ENCODE assay signal across 13 cellular contexts in the genomic region with DNA sequence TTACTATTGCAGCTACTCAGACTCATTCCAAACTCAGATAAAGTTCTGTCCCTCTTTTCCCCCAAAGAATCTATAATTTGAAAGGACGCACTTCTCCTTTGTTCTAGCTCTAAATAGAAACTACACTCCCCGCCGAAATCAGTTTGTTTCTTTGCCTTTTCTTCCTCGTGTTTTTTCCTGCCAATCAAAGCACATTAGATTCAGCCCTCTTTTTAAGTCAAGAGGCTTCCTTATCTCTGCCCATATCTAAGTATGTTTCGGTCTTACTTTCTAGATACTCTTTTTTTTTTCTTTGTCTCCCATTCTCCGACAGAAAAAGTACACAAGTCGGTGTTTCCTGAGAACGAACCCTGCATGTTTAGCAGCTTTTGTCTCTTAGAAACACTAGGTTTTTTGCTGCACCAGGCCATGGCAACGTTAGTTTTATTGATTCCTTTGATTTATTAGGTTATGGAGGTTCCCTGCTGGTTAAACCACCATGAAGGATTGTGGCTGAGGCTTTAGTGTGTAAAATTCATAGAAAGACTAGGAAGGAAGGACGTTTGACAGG. TPM values are rescaled to one million over a fixed set of nuclear protein-coding genes. Genes with fewer than 3 reads are reported as not detected.
DNase-seq lines count a peak whose midpoint lies in the region; ATAC-seq, FAIRE-seq and TF ChIP-seq lines count a peak whose summit lies in the region.
"Had no signal": no experiment of that assay in that cellular context is flagged by ENCODE, and none has a peak within 500 bp of the region (broad histone marks: within the 10 kb centered on the region; RNA-seq: fewer than 3 reads in every experiment).

No MANE protein-coding gene starts in this region.

- H4K5ac ChIP-seq in H9 (ENCODE audit: insufficient read length, low read depth, low read length), result no peak overlapping the region

- intact Hi-C loops in GM12878 (cut with micrococcal nuclease; ENCODE audit: unreplicated experiment), result no loop called here
- intact Hi-C loops in spleen (cut with DNase I; ENCODE audit: low total_unique reads), result no loop called here

- H3K4me3 Mint-ChIP-seq in activated T-cell treated with anti-CD3 and anti-CD28 coated beads, Interleukin-2, amount 50 U/mL, for 4 hours, result no peak overlapping the region
- H3K4me3 Mint-ChIP-seq in activated T-cell treated with anti-CD3 and anti-CD28 coated beads, Interleukin-2, amount 50 U/mL, for 24 hours, result no peak overlapping the region
- H3K4me3 Mint-ChIP-seq in H9, result no peak overlapping the region

- BruUV-seq in GM12878 (replicated peaks; lab: Mats Ljungman, UMichigan), result no TSS peak

- H2BK15ac ChIP-seq in H9 (ENCODE audit: low read depth, low read length), result no peak overlapping the region

- no peak for TF ChIP-seq EP300 in GM12878 (IDR thresholded peaks at IDR 0.05; ENCODE audit: borderline replicate concordance in 1 of 2, control insufficient read depth in 1 of 2, low read depth in 2 of 2, low read length in 2 of 2)
- TF ChIP-seq EP300 in suprapubic skin (IDR thresholded peaks at IDR 0.05), result no peak

- H4K20me1 ChIP-seq in GM12878 (ENCODE audit: control insufficient read depth, insufficient read depth) (no peaks in the 10 kb centered on the region), H9 (ENCODE audit: control insufficient read depth, insufficient read depth, insufficient read length) (no peaks in the 10 kb centered on the region)

- ATAC-seq in activated T-cell treated with anti-CD3 and anti-CD28 coated beads, Interleukin-2, amount 50 U/mL, for 4 hours, result peak; percentile 30 to 33
- ATAC-seq in HG02870 (IDR thresholded peaks at IDR 0.05; ENCODE audit: unreplicated experiment) (peak; percentile 10), GM12878 (no peak)

- RAD21 ChIA-PET in GM12878 (lab: Charles Lee; ENCODE audit: unreplicated experiment), result interaction anchor here (1.1 to 1.6 kb wide), 4 partner anchors 11 to 113 kb away, joined by 3 to 7 read pairs (median 5); no protein-coding TSS in a partner anchor

- in situ Hi-C loops in GM12878 (cut with MboI), result no loop called here

- H4K91ac ChIP-seq in H9 (ENCODE audit: insufficient read length, low read depth, low read length), result no peak overlapping the region

- H3K4me1 Mint-ChIP-seq in activated T-cell treated with anti-CD3 and anti-CD28 coated beads, Interleukin-2, amount 50 U/mL, for 4 hours (ENCODE audit: low read depth), result peaks cover 17% of the 10 kb centered on the region
- peaks cover 36% of the 10 kb centered on the region for H3K4me1 Mint-ChIP-seq in activated T-cell treated with anti-CD3 and anti-CD28 coated beads, Interleukin-2, amount 50 U/mL, for 24 hours (ENCODE audit: low read depth)
- no peaks in the 10 kb centered on the region for H3K4me1 Mint-ChIP-seq in H9

- no peak overlapping the region for H4K8ac ChIP-seq in H9 (replicated peaks; ENCODE audit: insufficient read length, low read depth, low read length)

- no peak overlapping the region for H3K4ac ChIP-seq in H9 (ENCODE audit: low read depth, low read length)

- no peaks in the 10 kb centered on the region; the same call in 2 of the 3 replicates for H3K9me3 ChIP-seq in GM12878 (replicated peaks; ENCODE audit: control insufficient read depth, insufficient read depth, low read length)
- H3K9me3 ChIP-seq in spleen, result peaks cover 0 to 7% (median 0%) of the 10 kb centered on the region in 8 donors
- H3K9me3 ChIP-seq in suprapubic skin, result no peaks in the 10 kb centered on the region
- no peaks in the 10 kb centered on the region for H3K9me3 ChIP-seq in H9 (ENCODE audit: control insufficient read depth, low read depth, low read length)

- H2BK20ac ChIP-seq in H9 (ENCODE audit: low read depth, low read length, poor library complexity, severe bottlenecking), result no peak overlapping the region

- no peaks in the 10 kb centered on the region for H3K79me2 ChIP-seq in GM12878 (ENCODE audit: control insufficient read depth, insufficient read depth, low read length)
- H3K79me2 ChIP-seq in H9 (ENCODE audit: insufficient read depth, low read length), result no peaks in the 10 kb centered on the region

- H3K79me1 ChIP-seq in H9 (ENCODE audit: insufficient read depth, low read depth, low read length, poor library complexity, severe bottlenecking), result no peaks in the 10 kb centered on the region

- H3K56ac ChIP-seq in H9 (ENCODE audit: insufficient read length, low read depth, low read length), result no peak overlapping the region

- H3K36me3 ChIP-seq in GM12878 (ENCODE audit: control insufficient read depth in 2 of 2, insufficient read depth in 2 of 2, low read length in 1 of 2) (no peaks in the 10 kb centered on the region), spleen (no peaks in the 10 kb centered on the region), suprapubic skin (no peaks in the 10 kb centered on the region)
- H3K36me3 ChIP-seq: brain microvascular endothelial cell had no signal

- no peak overlapping the region for H3K18ac ChIP-seq in H9 (ENCODE audit: insufficient read length, low read depth, low read length)

- H3K9me3 Mint-ChIP-seq in activated T-cell treated with anti-CD3 and anti-CD28 coated beads, Interleukin-2, amount 50 U/mL, for 4 hours, result peaks cover 4% of the 10 kb centered on the region
- H3K9me3 Mint-ChIP-seq in activated T-cell treated with anti-CD3 and anti-CD28 coated beads, Interleukin-2, amount 50 U/mL, for 24 hours, result peaks cover 3% of the 10 kb centered on the region
- 0 out of 5 replicates have a peak, but pooled peaks cover 0 to 3% of the 10 kb centered on the region in 2 experiments for H3K9me3 Mint-ChIP-seq in H9

- no peak for DNase-seq in activated T-cell treated with anti-CD3 and anti-CD28 coated beads, Interleukin-2, amount 50 U/mL, for 4 hours
- DNase-seq in activated T-cell treated with anti-CD3 and anti-CD28 coated beads, Interleukin-2, amount 50 U/mL, for 24 hours, result no peak
- DNase-seq in GM12878 (ENCODE audit: low read depth, low spot score) (no peak), spleen (no peak), NCI-H2081 (lab: John Stamatoyannopoulos, UW) (no peak), suprapubic skin (ENCODE audit: low spot score in 2 of 2) (no peak), H9 (no peak)
- DNase-seq: brain microvascular endothelial cell, KBM-7, NCI-H345 had no signal

- H2BK120ac ChIP-seq in H9 (ENCODE audit: low read depth, low read length, poor library complexity, severe bottlenecking), result no peak overlapping the region

- no peak overlapping the region for H3K14ac ChIP-seq in H9 (ENCODE audit: insufficient read depth, low read length)

- TF ChIP-seq RAD21 in GM12878 (IDR thresholded peaks at IDR 0.05; ENCODE audit: insufficient read depth, low read depth, low read length), result no peak

- POLR2A ChIA-PET in GM12878 (lab: Charles Lee), result interaction anchor here (0.5 to 1.2 kb wide), 2 partner anchors 39 to 1159 kb away, joined by 4 to 5 read pairs; a partner anchor contains a TSS

- no peak for TF ChIP-seq CTCF in GM12878 (IDR thresholded peaks at IDR 0.05 in 2 of 3, conservative IDR thresholded peaks at IDR 0.05 in 1 of 3; ENCODE audit: control insufficient read depth in 2 of 3, extremely low read depth in 1 of 3, insufficient read depth in 1 of 3, low read depth in 3 of 3, low read length in 3 of 3)
- TF ChIP-seq CTCF in spleen (IDR thresholded peaks at IDR 0.05 in 8 of 11, conservative IDR thresholded peaks at IDR 0.05 in 3 of 11), result no peak
- TF ChIP-seq CTCF in suprapubic skin (IDR thresholded peaks at IDR 0.05), result no peak
- TF ChIP-seq CTCF in H9 (conservative IDR thresholded peaks at IDR 0.05), result no peak

- no peak overlapping the region for H3K27ac Mint-ChIP-seq in activated T-cell treated with anti-CD3 and anti-CD28 coated beads, Interleukin-2, amount 50 U/mL, for 24 hours
- H3K27ac Mint-ChIP-seq in H9, result no peak overlapping the region
- H3K27ac Mint-ChIP-seq: activated naive CD4-positive, alpha-beta T cell treated with anti-CD3 and anti-CD28 coated beads for 36 hours had no signal

- SMC1A ChIA-PET in GM12878 (lab: Charles Lee; ENCODE audit: uncharacterized antibody, unreplicated experiment), result interaction anchor here (0.8 to 2.4 kb wide), 14 partner anchors 13 to 115 kb away, joined by 3 to 19 read pairs (median 4); no protein-coding TSS in a partner anchor

- H3K27me3 ChIP-seq in GM12878 (replicated peaks in 1 of 2; ENCODE audit: control insufficient read depth in 2 of 2, insufficient read depth in 2 of 2, low read length in 1 of 2), result no peaks in the 10 kb centered on the region
- no peaks in the 10 kb centered on the region for H3K27me3 ChIP-seq in spleen (replicated peaks in 1 of 7)
- H3K27me3 ChIP-seq in suprapubic skin, result no peaks in the 10 kb centered on the region
- no peaks in the 10 kb centered on the region for H3K27me3 ChIP-seq in H9 (ENCODE audit: insufficient read depth, low read length)
- H3K27me3 ChIP-seq: brain microvascular endothelial cell had no signal

- H3K4me1 ChIP-seq in GM12878 (ENCODE audit: control insufficient read depth, insufficient read depth, low read length) (peaks cover 36% of the 10 kb centered on the region), spleen (peaks cover 9 to 55% (median 25%) of the 10 kb centered on the region in 6 donors), suprapubic skin (no peaks in the 10 kb centered on the region), H9 (ENCODE audit: insufficient read depth, low read length) (no peaks in the 10 kb centered on the region)

- H3K4me3 ChIP-seq in GM12878, result no peak overlapping the region
- peak overlapping the region in 7 of 8 donors; percentile 16 to 61 (median 18) for H3K4me3 ChIP-seq in spleen
- no peak overlapping the region for H3K4me3 ChIP-seq in suprapubic skin

- no peaks in the 10 kb centered on the region for H3K23me2 ChIP-seq in H9 (ENCODE audit: insufficient read length, low read depth, low read length, poor library complexity, severe bottlenecking)

- no peak for TF ChIP-seq POLR2A in GM12878 (IDR thresholded peaks at IDR 0.05; ENCODE audit: low read depth, low read length)
- TF ChIP-seq POLR2A in spleen (IDR thresholded peaks at IDR 0.05), result no peak
- TF ChIP-seq POLR2A in suprapubic skin (IDR thresholded peaks at IDR 0.05), result no peak

- H3K27ac ChIP-seq in GM12878 (ENCODE audit: control insufficient read depth, insufficient read depth) (peak overlapping the region; percentile 53; the same call in 1 of the 2 replicates), spleen (peak overlapping the region; percentile 39 to 81 (median 66)), suprapubic skin (no peak overlapping the region), H9 (ENCODE audit: insufficient read length, low read depth, low read length) (no peak overlapping the region)
- H3K27ac ChIP-seq: brain microvascular endothelial cell had no signal

- H3K9ac ChIP-seq in GM12878 (ENCODE audit: control insufficient read depth, insufficient read depth, low read length), result no peak overlapping the region
- no peak overlapping the region for H3K9ac ChIP-seq in H9 (ENCODE audit: extremely low read depth, insufficient read length, low read length)

- peaks cover 6% of the 10 kb centered on the region for H3K36me3 Mint-ChIP-seq in activated T-cell treated with anti-CD3 and anti-CD28 coated beads, Interleukin-2, amount 50 U/mL, for 4 hours (ENCODE audit: insufficient read depth)
- peaks cover 26% of the 10 kb centered on the region for H3K36me3 Mint-ChIP-seq in activated T-cell treated with anti-CD3 and anti-CD28 coated beads, Interleukin-2, amount 50 U/mL, for 24 hours (ENCODE audit: low read depth)
- no peaks in the 10 kb centered on the region for H3K36me3 Mint-ChIP-seq in H9 (ENCODE audit: insufficient read depth in 1 of 3, low read depth in 3 of 3)

- H3T11ph ChIP-seq in H9 (ENCODE audit: low read length), result no peak overlapping the region

- H3K23ac ChIP-seq in H9 (ENCODE audit: insufficient read length, low read depth, low read length), result no peak overlapping the region

- H2AK5ac ChIP-seq in H9 (ENCODE audit: insufficient read length, low read length), result no peak overlapping the region

- WGBS in GM12878 (ENCODE audit: insufficient coverage, insufficient replicate concordance, low lambda C conversion rate, missing lambda C conversion rate), result 89% methylated on average over 10 of the region's 10 CpGs
- 40 to 53% (median 47%) methylated on average over 10 of the region's 10 CpGs for WGBS in spleen, 5 donors
- 66% methylated on average over 10 of the region's 10 CpGs for WGBS in suprapubic skin
- no CpG with 5 or more reads among the region's 10 CpGs for WGBS in H9 (ENCODE audit: extremely low coverage, insufficient read length, low lambda C conversion rate)

- CTCF ChIA-PET in GM12878 (lab: Yijun Ruan, JAX), result interaction anchor here (1.2 to 1.9 kb wide), 3 partner anchors 11 to 130 kb away, joined by 3 to 6 read pairs (median 4); no protein-coding TSS in a partner anchor

- H2AFZ ChIP-seq in GM12878 (ENCODE audit: control insufficient read depth, low read depth, low read length), result peak overlapping the region; percentile 15
- no peak overlapping the region for H2AFZ ChIP-seq in H9 (ENCODE audit: low read length)

- H3K4me2 ChIP-seq in GM12878 (ENCODE audit: control insufficient read depth, insufficient read depth), result peak overlapping the region; percentile 26; the same call in 1 of the 2 replicates
- no peak overlapping the region for H3K4me2 ChIP-seq in H9 (ENCODE audit: insufficient read depth, insufficient read length, low read length)

- no peak overlapping the region for H2BK5ac ChIP-seq in H9 (ENCODE audit: insufficient read length, low read length)

- H2BK12ac ChIP-seq in H9 (ENCODE audit: insufficient read length, low read depth, low read length), result no peak overlapping the region

- H3K27me3 Mint-ChIP-seq in activated T-cell treated with anti-CD3 and anti-CD28 coated beads, Interleukin-2, amount 50 U/mL, for 4 hours (ENCODE audit: low read depth), result no peaks in the 10 kb centered on the region
- H3K27me3 Mint-ChIP-seq in activated T-cell treated with anti-CD3 and anti-CD28 coated beads, Interleukin-2, amount 50 U/mL, for 24 hours, result no peaks in the 10 kb centered on the region
- H3K27me3 Mint-ChIP-seq in H9 (ENCODE audit: low read depth), result no peaks in the 10 kb centered on the region

- FAIRE-seq in GM12878 (lab: Jason Lieb, UNC), result no peak
- FAIRE-seq: TTC549 had no signal

RNA-seq across cellular contexts. Expression of a gene that starts 9.5 kb away (rescaled TPM):
- total RNA-seq in activated T-cell treated with anti-CD3 and anti-CD28 coated beads, Interleukin-2, amount 50 U/mL, for 4 hours, result 100 to 1,000 TPM; 129 to 168 (median 129) TPM
- 158 and 176 TPM in 2 replicates for total RNA-seq in GM12878 (2013; cell fraction: nucleolus; rRNA removed)
- 53.3 and 61.5 TPM in 2 replicates for total RNA-seq in GM12878 (2014; rRNA removed)
- total RNA-seq in GM12878 (2014; rRNA removed; fragmentation: Illumina TruSeq; extraction: Trizol), result 63.9 and 68.8 TPM in 2 replicates
- 56.2 and 60.3 TPM in 2 replicates for total RNA-seq in GM12878 (2021)
- polyA plus RNA-seq in GM12878 (2011; ENCODE audit: low read depth), result 24.3 TPM
- polyA plus RNA-seq in GM12878 (2011; rRNA removed), result 67.2 and 84.8 TPM in 2 replicates
- 28.2 and 43.4 TPM in 2 replicates for polyA plus RNA-seq in GM12878 (2011; cell fraction: cytosol; rRNA removed)
- 20.7 and 33.5 TPM in 2 replicates for polyA plus RNA-seq in GM12878 (2011; cell fraction: nucleus; rRNA removed)
- polyA plus RNA-seq in GM12878 (2012), result 40.8 and 67.0 TPM in 2 replicates
- 56.6 and 62.8 TPM in 2 replicates for polyA plus RNA-seq in GM12878 (2014; fragmentation: Illumina TruSeq; extraction: Trizol)
- polyA plus RNA-seq in GM12878 (2014; fragmentation: Nextera tagmentation; extraction: Ambion mirVana), result 10 to 100 TPM; 12.9 to 18.2 TPM
- 38.5 and 41.3 TPM in 2 replicates for polyA plus RNA-seq in GM12878 (2014; rRNA removed)
- polyA plus RNA-seq in GM12878 (2016; fragmentation: Nextera tagmentation; extraction: Ambion mirVana), result 10 to 100 TPM; 22.7 to 23.5 TPM
- polyA minus RNA-seq in GM12878 (2011; rRNA and poly(A)+ RNA removed), result 106 and 148 TPM in 2 replicates
- polyA minus RNA-seq in GM12878 (2011; cell fraction: cytosol; rRNA and poly(A)+ RNA removed), result 23.1 and 25.7 TPM in 2 replicates
- polyA minus RNA-seq in GM12878 (2011; cell fraction: nucleus; rRNA and poly(A)+ RNA removed), result 29.5 and 39.7 TPM in 2 replicates
- 10 to 100 TPM; 23.4 to 51.4 (median 40.0) TPM for total RNA-seq in spleen
- 1 to 10 TPM in 2 of 3 donors, under 1 TPM in 1; 0.91 to 1.8 (median 1.4) TPM for polyA plus RNA-seq in spleen
- under 1 TPM; 0.05 to 0.24 (median 0.16) TPM for total RNA-seq in suprapubic skin
- 0.04 TPM in 1 of 2 replicates, not detected in the other for total RNA-seq in H9 (2021)

Comparison
In these comparisons a context has a peak if more than half of its experiments do, and no peak if none do; other contexts are left out.
1. H3K27ac ChIP-seq: peak in GM12878 (single experiment) and spleen (8 of 8); none in suprapubic skin (single experiment) and H9 (single experiment).
2. H3K4me3 ChIP-seq: peak in spleen (7 of 8); none in GM12878 (single experiment) and suprapubic skin (single experiment).
3. RNA of a gene that starts 9.5 kb away (total RNA-seq): 129 to 168 TPM in activated T-cell treated with anti-CD3 and anti-CD28 coated beads, Interleukin-2, amount 50 U/mL, for 4 hours, 53.3 to 176 TPM in GM12878 and 23.4 to 51.4 TPM in spleen; 0.05 to 0.24 TPM in suprapubic skin and 0.04 TPM in H9; every median in the first group is over 10 times any median in the second.